In the genomic region with DNA sequence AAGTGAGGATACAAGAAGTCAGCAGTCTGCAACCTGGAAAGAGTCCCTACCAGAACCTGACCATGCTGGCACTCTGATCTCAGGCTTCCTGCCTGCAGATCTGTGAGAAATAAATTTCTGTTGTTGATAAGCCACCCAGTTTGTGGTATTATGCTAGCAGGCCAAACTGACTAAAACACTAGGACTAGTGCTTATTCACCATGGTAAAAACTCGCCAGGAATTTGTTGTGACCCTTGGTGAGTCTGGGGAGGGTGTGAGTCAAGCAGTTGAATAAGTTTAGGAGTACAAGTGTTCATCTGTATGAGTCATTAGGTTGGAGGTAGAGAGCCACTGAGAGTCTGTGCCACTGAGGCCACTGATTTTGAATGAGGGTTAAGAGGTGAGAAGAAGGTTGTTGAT, we compare ENCODE assay signal across 14 cellular contexts. TPM values are rescaled to one million over a fixed set of nuclear protein-coding genes. Genes with fewer than 3 reads are reported as not detected.
DNase-seq lines count a peak whose midpoint lies in the region; ATAC-seq and TF ChIP-seq lines count a peak whose summit lies in the region.
"Had no signal": no experiment of that assay in that cellular context is flagged by ENCODE, and none has a peak within 500 bp of the region (broad histone marks: within the 10 kb centered on the region; RNA-seq: fewer than 3 reads in every experiment).

No MANE protein-coding gene starts in this region.

- H3K4me2 ChIP-seq in osteoblast (ENCODE audit: insufficient read depth, low read length), result no peak overlapping the region
- H3K4me2 ChIP-seq in GM23338, result no peak overlapping the region

- peaks cover 29% of the 10 kb centered on the region for H3K9me3 ChIP-seq in osteoblast (ENCODE audit: low read depth, low read length)

- peaks cover 95% of the 10 kb centered on the region for H3K9me3 Mint-ChIP-seq in GM23338

- H3K4me3 ChIP-seq in osteoblast (ENCODE audit: insufficient read depth, low read length) (no peak overlapping the region), GM23338 (no peak overlapping the region)
- H3K4me3 ChIP-seq: ovary, tibial artery had no signal

- H3K36me3 Mint-ChIP-seq in GM23338 (ENCODE audit: low read depth), result peaks cover 91% of the 10 kb centered on the region

- H3K4me1 Mint-ChIP-seq in GM23338, result peaks cover 7% of the 10 kb centered on the region

- H3F3A ChIP-seq in GM23338 (replicated peaks; ENCODE audit: low read depth), result 0 out of 2 replicates have a peak, but pooled peaks cover 6% of the 10 kb centered on the region

- H3K4me1 ChIP-seq in osteoblast (ENCODE audit: insufficient read depth, low read length), result peaks cover 10% of the 10 kb centered on the region
- H3K4me1 ChIP-seq in GM23338 (ENCODE audit: insufficient read depth), result peaks cover 11% of the 10 kb centered on the region

- H3K9me2 ChIP-seq in GM23338 (ENCODE audit: insufficient read depth), result peaks cover 8% of the 10 kb centered on the region; the same call in 1 of the 2 replicates

- H3K36me3 ChIP-seq in osteoblast (ENCODE audit: insufficient read depth, low read length) (peaks cover 32% of the 10 kb centered on the region), GM23338 (ENCODE audit: insufficient read depth) (peaks cover 44% of the 10 kb centered on the region)
- H3K36me3 ChIP-seq: ovary had no signal

- no peak overlapping the region for H3K4me3 Mint-ChIP-seq in GM23338
- H3K4me3 Mint-ChIP-seq: activated CD8-positive, alpha-beta T cell treated with anti-CD3 and anti-CD28 coated beads, Interleukin-2, amount 10 ng/mL, durations not matched to agents 7 days and 5 days; activated naive CD4-positive, alpha-beta T cell treated with anti-CD3 and anti-CD28 coated beads for 36 hours; memory B cell had no signal

- H3K27ac ChIP-seq in osteoblast (ENCODE audit: low read depth, low read length), result peak overlapping the region; percentile 5
- no peak overlapping the region for H3K27ac ChIP-seq in GM23338 (ENCODE audit: low read depth)
- H3K27ac ChIP-seq: ovary, tibial artery had no signal

- no peaks in the 10 kb centered on the region for H3K27me3 ChIP-seq in osteoblast (ENCODE audit: insufficient read depth, low read length)
- H3K27me3 ChIP-seq in GM23338 (ENCODE audit: insufficient read depth), result no peaks in the 10 kb centered on the region
- H3K27me3 ChIP-seq: ovary, tibial artery had no signal

- H3K79me2 ChIP-seq in osteoblast (ENCODE audit: insufficient read depth, low read length), result peaks cover 12% of the 10 kb centered on the region
- H3K79me2 ChIP-seq in GM23338 (replicated peaks; ENCODE audit: insufficient read depth), result peaks cover 50% of the 10 kb centered on the region

- H3K27me3 Mint-ChIP-seq in GM23338 (ENCODE audit: insufficient read depth, low read depth, poor library complexity), result peaks cover 11% of the 10 kb centered on the region
- H3K27me3 Mint-ChIP-seq: memory B cell had no signal

- TF ChIP-seq CTCF in osteoblast (IDR thresholded peaks at IDR 0.05; ENCODE audit: extremely low read depth, low read depth, low read length) (no peak), GM23338 (conservative IDR thresholded peaks at IDR 0.05; ENCODE audit: low read depth in 2 of 2) (no peak)

- DNase-seq in GM04504 (ENCODE audit: low read depth) (peak; percentile 58), amniotic stem cell (lab: John Stamatoyannopoulos, UW) (peak; percentile 8), osteoblast (ENCODE audit: insufficient read length, low spot score, missing footprints) (peak; percentile 94), KG1 (lab: John Stamatoyannopoulos, UW) (no peak), GM23338 (ENCODE audit: low spot score) (no peak)
- DNase-seq: activated CD8-positive, alpha-beta T cell treated with anti-CD3 and anti-CD28 coated beads, Interleukin-2, amount 10 ng/mL, durations not matched to agents 7 days and 5 days; activated naive CD4-positive, alpha-beta T cell treated with anti-CD3 and anti-CD28 coated beads for 36 hours; NCI-H187 treated with DMSO at 0.1 percent for 48 hours; ovary; T-helper 9 cell; tibial artery had no signal

- H4K20me1 ChIP-seq in osteoblast (ENCODE audit: insufficient read depth, low read length) (no peaks in the 10 kb centered on the region), GM23338 (replicated peaks; ENCODE audit: insufficient read depth) (peaks cover 12% of the 10 kb centered on the region)

- no peak overlapping the region for H2AFZ ChIP-seq in osteoblast (ENCODE audit: low read length)
- H2AFZ ChIP-seq in GM23338, result no peak overlapping the region

- no peak overlapping the region for H3K27ac Mint-ChIP-seq in GM23338
- H3K27ac Mint-ChIP-seq: activated CD8-positive, alpha-beta T cell treated with anti-CD3 and anti-CD28 coated beads, Interleukin-2, amount 10 ng/mL, durations not matched to agents 7 days and 5 days; activated naive CD4-positive, alpha-beta T cell treated with anti-CD3 and anti-CD28 coated beads for 36 hours; memory B cell had no signal

- no peak for ATAC-seq in HG02884 (IDR thresholded peaks at IDR 0.05; ENCODE audit: unreplicated experiment)
- ATAC-seq in GM23338, result no peak
- ATAC-seq: activated CD8-positive, alpha-beta T cell treated with anti-CD3 and anti-CD28 coated beads, Interleukin-2, amount 10 ng/mL, durations not matched to agents 7 days and 5 days; esophagus mucosa had no signal

TF ChIP-seq in GM23338, 12 proteins besides CTCF, POLR2A, EP300 and RAD21 (continues in another document):
- TF ChIP-seq JUNB (IDR thresholded peaks at IDR 0.05; ENCODE audit: unreplicated experiment), result no peak
- no peak for TF ChIP-seq ZNF331 (CRISPR knock-in tag; IDR thresholded peaks at IDR 0.05; ENCODE audit: low read depth)
- no peak for TF ChIP-seq ZNF114 (CRISPR knock-in tag; IDR thresholded peaks at IDR 0.05)
- TF ChIP-seq CREB1 (CRISPR knock-in tag; IDR thresholded peaks at IDR 0.05; ENCODE audit: low read depth), result no peak
- no peak for TF ChIP-seq POLR2AphosphoS5 (IDR thresholded peaks at IDR 0.05; ENCODE audit: low read depth)

RNA-seq across cellular contexts. Expression of gene ZIK1, which starts 3.6 kb away (rescaled TPM):
- total RNA-seq in osteoblast, result 11.2 and 11.6 TPM in 2 replicates
- 33.9 and 40.5 TPM in 2 replicates for total RNA-seq in GM23338 (2014; rRNA removed; shearing (Covaris generic))
- 7.7 and 10.3 TPM in 2 replicates for polyA plus RNA-seq in GM23338 (2016; fragmentation: Nextera tagmentation; extraction: Ambion mirVana)

RNA-seq across cellular contexts. Expression of gene ZNF416, which starts 8.8 kb away (rescaled TPM):
- total RNA-seq in osteoblast, result 4.3 and 6.2 TPM in 2 replicates
- total RNA-seq in GM23338 (2014; rRNA removed; shearing (Covaris generic)), result 8.6 and 11.9 TPM in 2 replicates
- polyA plus RNA-seq in GM23338 (2016; fragmentation: Nextera tagmentation; extraction: Ambion mirVana), result 3.3 and 4.3 TPM in 2 replicates

RNA-seq across cellular contexts. Expression of gene ZNF530, which starts 12.2 kb away (rescaled TPM):
- total RNA-seq in osteoblast, result 4.1 and 4.7 TPM in 2 replicates
- total RNA-seq in GM23338 (2014; rRNA removed; shearing (Covaris generic)), result 8.4 and 11.2 TPM in 2 replicates
- 3.3 and 4.4 TPM in 2 replicates for polyA plus RNA-seq in GM23338 (2016; fragmentation: Nextera tagmentation; extraction: Ambion mirVana)

RNA-seq across cellular contexts. Expression of gene ZNF134, which starts 26.5 kb away (rescaled TPM):
- 18.5 and 22.1 TPM in 2 replicates for total RNA-seq in osteoblast
- 55.7 and 79.6 TPM in 2 replicates for total RNA-seq in GM23338 (2014; rRNA removed; shearing (Covaris generic))
- 13.1 and 14.6 TPM in 2 replicates for polyA plus RNA-seq in GM23338 (2016; fragmentation: Nextera tagmentation; extraction: Ambion mirVana)

RNA-seq across cellular contexts. Expression of gene ZNF550, which starts 27.9 kb away (rescaled TPM):
- total RNA-seq in osteoblast, result 6.5 and 7.2 TPM in 2 replicates
- 13.1 and 14.7 TPM in 2 replicates for total RNA-seq in GM23338 (2014; rRNA removed; shearing (Covaris generic))
- polyA plus RNA-seq in GM23338 (2016; fragmentation: Nextera tagmentation; extraction: Ambion mirVana), result 4.6 and 5.7 TPM in 2 replicates

Comparison
In these comparisons a context has a peak if more than half of its experiments do, and no peak if none do; other contexts are left out.
1. DNase-seq: peak in GM04504 (single experiment), amniotic stem cell (single experiment) and osteoblast (single experiment); none in KG1 (single experiment) and GM23338 (single experiment).